In genomic region chr5:169226904-169227303, GRCh38 we compare ENCODE assay signal across 1 cellular context.
TF ChIP-seq lines count a peak whose summit lies in the region.

No MANE protein-coding gene starts in this region.

TF ChIP-seq in HCT116, 20 proteins besides CTCF, POLR2A, EP300 and RAD21 (continued from another document):
- no peak for TF ChIP-seq REST (IDR thresholded peaks at IDR 0.05; ENCODE audit: low read depth)
- TF ChIP-seq JUND (IDR thresholded peaks at IDR 0.05) = no peak
